ENCODE assay signal across 8 cellular contexts in the genomic region with DNA sequence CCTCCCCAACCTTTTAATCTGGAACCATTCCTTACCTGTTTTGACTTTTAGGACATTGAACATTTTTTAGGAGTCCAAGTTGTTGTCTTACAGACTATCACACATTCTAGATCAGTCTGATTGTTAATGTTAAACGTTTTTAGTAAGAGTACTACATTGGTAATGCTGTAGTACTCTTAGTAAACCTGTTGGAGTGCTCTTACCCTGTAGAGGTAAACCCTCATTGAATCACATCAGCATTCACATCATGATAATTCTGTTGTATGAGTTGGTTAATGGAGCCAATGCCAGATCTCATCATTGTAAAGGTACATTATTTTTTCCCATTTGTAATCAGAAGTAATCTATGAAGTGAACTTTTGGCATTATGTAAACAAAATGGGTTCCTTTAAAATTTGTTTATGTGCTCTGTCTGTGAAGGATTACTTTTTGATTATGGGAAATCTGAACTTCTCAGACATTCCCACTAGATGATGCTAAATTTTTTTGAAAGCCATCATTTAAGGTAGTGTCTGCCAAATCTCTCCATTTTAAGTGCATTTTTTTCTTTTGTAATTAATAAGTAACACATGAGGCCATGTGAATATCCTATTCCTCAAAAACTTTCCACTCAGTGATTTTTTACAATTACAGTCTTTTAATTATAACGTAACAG. TPM values are rescaled to one million over a fixed set of nuclear protein-coding genes. Genes with fewer than 3 reads are reported as not detected.
DNase-seq lines count a peak whose midpoint lies in the region; ATAC-seq and TF ChIP-seq lines count a peak whose summit lies in the region.

No MANE protein-coding gene starts in this region.

- DNase-seq in NOMO-1 treated with DMSO at 0.1 percent for 48 hours (lab: John Stamatoyannopoulos, UW; ENCODE audit: unreplicated experiment) (peak; percentile 56), NOMO-1 treated with dmso at 0.1 percent for 144 hours (lab: John Stamatoyannopoulos, UW; ENCODE audit: unreplicated experiment) (no peak), H4 (ENCODE audit: low spot score) (peak; percentile 13), LHCN-M2 (ENCODE audit: low read depth) (peak; percentile 42), iris pigment epithelial cell (ENCODE audit: low read depth) (peak; percentile 37)

- TF ChIP-seq CTCF in WI38 (IDR thresholded peaks at IDR 0.05; ENCODE audit: low read depth, low read length) = peak; percentile 27; the same call in 1 of the 2 replicates

- ATAC-seq in HG02970 (IDR thresholded peaks at IDR 0.05; ENCODE audit: low FRiP score, unreplicated experiment) (no peak), GM19455 (IDR thresholded peaks at IDR 0.05; ENCODE audit: unreplicated experiment) (no peak)

- no peak overlapping the region for H3K4me3 ChIP-seq in WI38 (ENCODE audit: low read depth, low read length)

RNA-seq across cellular contexts. Expression of gene VWA8, which starts 55.2 kb away (rescaled TPM):
- 4.6 and 5.3 TPM in 2 replicates for total RNA-seq in H4 (2014; rRNA removed; shearing (Covaris generic))
- total RNA-seq in LHCN-M2 (2014; rRNA removed) = 6.9 and 8.4 TPM in 2 replicates
- polyA plus RNA-seq in LHCN-M2 (2012) = 2.9 TPM
